In genomic region chr1:232602622-232603021, GRCh38 we compare ENCODE assay signal across 21 cellular contexts. TPM values are rescaled to one million over a fixed set of nuclear protein-coding genes. Genes with fewer than 3 reads are reported as not detected.
DNase-seq lines count a peak whose midpoint lies in the region; ATAC-seq, FAIRE-seq and TF ChIP-seq lines count a peak whose summit lies in the region.
"Had no signal": no experiment of that assay in that cellular context is flagged by ENCODE, and none has a peak within 500 bp of the region (broad histone marks: within the 10 kb centered on the region; RNA-seq: fewer than 3 reads in every experiment).

No MANE protein-coding gene starts in this region.

- no peak for TF ChIP-seq POLR2A in GM12891 (IDR thresholded peaks at IDR 0.05; ENCODE audit: low read depth, low read length)

- no peak overlapping the region for H3K27ac ChIP-seq in 22Rv1
- H3K27ac ChIP-seq: coronary artery, hepatocyte, stomach had no signal

- ATAC-seq in WTC11 = peak; percentile 60
- ATAC-seq: activated T-helper 17 cell treated with anti-CD3 and anti-CD28 coated beads, Interleukin-2, amount 50 U/mL, for 72 hours; esophagus mucosa; left cardiac atrium had no signal

- H3K27me3 Mint-ChIP-seq in WTC11 (ENCODE audit: low read depth) (no peaks in the 10 kb centered on the region), immature natural killer cell (ENCODE audit: low read depth in 3 of 3) (peaks cover 0 to 5% (median 2%) of the 10 kb centered on the region in 3 donors)
- H3K27me3 Mint-ChIP-seq: activated T-helper 17 cell treated with anti-CD3 and anti-CD28 coated beads, Interleukin-2, amount 50 U/mL, for 72 hours had no signal

- CTCF ChIA-PET in WTC11 (lab: Charles Lee) = interaction anchor here (0.6 to 1.5 kb wide), 20 partner anchors 8 to 566 kb away, joined by 3 to 14 read pairs (median 4); no protein-coding TSS in a partner anchor

- H3K27ac Mint-ChIP-seq in WTC11 (no peak overlapping the region), immature natural killer cell (no peak overlapping the region)
- H3K27ac Mint-ChIP-seq: activated T-helper 17 cell treated with anti-CD3 and anti-CD28 coated beads, Interleukin-2, amount 50 U/mL, for 72 hours had no signal

- H3K9me3 Mint-ChIP-seq in WTC11 = peaks cover 4% of the 10 kb centered on the region; the same call in 1 of the 2 replicates
- peaks cover 0 to 2% (median 0%) of the 10 kb centered on the region in 6 donors for H3K9me3 Mint-ChIP-seq in immature natural killer cell
- H3K9me3 Mint-ChIP-seq: activated T-helper 17 cell treated with anti-CD3 and anti-CD28 coated beads, Interleukin-2, amount 50 U/mL, for 72 hours had no signal

- H3K4me3 Mint-ChIP-seq in WTC11 (no peak overlapping the region), immature natural killer cell (no peak overlapping the region)
- H3K4me3 Mint-ChIP-seq: activated T-helper 17 cell treated with anti-CD3 and anti-CD28 coated beads, Interleukin-2, amount 50 U/mL, for 72 hours had no signal

- H3K4me1 Mint-ChIP-seq in WTC11 (peaks cover 16% of the 10 kb centered on the region), immature natural killer cell (peaks cover 22 to 24% of the 10 kb centered on the region in 2 donors)

- POLR2A ChIA-PET in WTC11 (lab: Charles Lee) = no interaction called here

- H3K36me3 Mint-ChIP-seq in WTC11 (no peaks in the 10 kb centered on the region), immature natural killer cell (peaks cover 0 to 3% (median 3%) of the 10 kb centered on the region in 3 donors)

- TF ChIP-seq CTCF in 22Rv1 (IDR thresholded peaks at IDR 0.05) = peak; percentile 52
- TF ChIP-seq CTCF in WTC11 (IDR thresholded peaks at IDR 0.05) = peak; percentile 46; the same call in 1 of the 2 replicates
- peak; percentile 25 for TF ChIP-seq CTCF in fibroblast of villous mesenchyme (IDR thresholded peaks at IDR 0.05; ENCODE audit: insufficient read depth, low read depth, low read length)
- no peak for TF ChIP-seq CTCF in GM20000 (IDR thresholded peaks at IDR 0.05; ENCODE audit: extremely low read depth, missing control alignments)

- no peak for DNase-seq in GM12891 (ENCODE audit: insufficient read length, low spot score)
- no peak for DNase-seq in WTC11 (ENCODE audit: low spot score)
- no peak for DNase-seq in fibroblast of villous mesenchyme (ENCODE audit: low read depth)
- DNase-seq in NCI-H1048 (lab: John Stamatoyannopoulos, UW) = no peak
- no peak for DNase-seq in immature natural killer cell
- no peak for DNase-seq in NCI-H2081 treated with DMSO at 0.1 percent for 48 hours (lab: John Stamatoyannopoulos, UW)
- no peak for DNase-seq in GM20000 (ENCODE audit: low spot score)
- DNase-seq: COR-L47; HCEC 1CT; KBM-7; left cardiac atrium; NCI-H187; stimulated activated CD4-positive, alpha-beta T cell treated with anti-CD3 and anti-CD28 coated beads, Interleukin-15, amount 100 ng/mL, for 24 hours; stomach had no signal

- no peak for FAIRE-seq in GM12891 (lab: Jason Lieb, UNC)
- FAIRE-seq: G401.6, urothelium cell line had no signal

- H3K4me3 ChIP-seq in fibroblast of villous mesenchyme (ENCODE audit: low read depth, low read length) = no peak overlapping the region
- H3K4me3 ChIP-seq: coronary artery, hepatocyte, stomach had no signal

TF ChIP-seq in GM12891, 5 proteins besides CTCF, POLR2A, EP300 and RAD21:
- TF ChIP-seq TAF1 (IDR thresholded peaks at IDR 0.05; ENCODE audit: low read depth, low read length) = no peak
- 0 out of 2 replicates have a peak, but pooled peaks have one; percentile 24 for TF ChIP-seq SPI1 (IDR thresholded peaks at IDR 0.05; ENCODE audit: low read depth, low read length)

TF ChIP-seq in WTC11, 78 proteins besides CTCF, POLR2A, EP300 and RAD21:
- TF ChIP-seq GRHL2 (CRISPR knock-in tag; IDR thresholded peaks at IDR 0.05; ENCODE audit: insufficient replicate concordance, severe bottlenecking) = no peak
- no peak for TF ChIP-seq NFE2L1 (CRISPR knock-in tag; IDR thresholded peaks at IDR 0.05)
- no peak for TF ChIP-seq JUN (CRISPR knock-in tag; IDR thresholded peaks at IDR 0.05)
- no peak for TF ChIP-seq NFYB (CRISPR knock-in tag; conservative IDR thresholded peaks at IDR 0.05; ENCODE audit: low read depth)
- no peak for TF ChIP-seq MLX (CRISPR knock-in tag; IDR thresholded peaks at IDR 0.05)
TF ChIP-seq in WTC11: peak in this region for 0.

RNA-seq across cellular contexts. Expression of gene SIPA1L2, which starts 27.3 kb away (rescaled TPM):
- polyA plus RNA-seq in GM12891 (2012; ENCODE audit: low read depth, missing spikeins) = 0.01 TPM
- total RNA-seq in WTC11 (2021) (10.9 to 14.3 TPM (median 11.6 TPM) in 3 replicates), fibroblast of villous mesenchyme (5.6 and 6.1 TPM in 2 replicates)
- polyA plus RNA-seq in immature natural killer cell = under 1 TPM in 1 of 3 donors, not detected in 2; 0.54 TPM
